In genomic region chr1:229342305-229342901, GRCh38 we compare ENCODE assay signal across 8 cellular contexts. TPM values are rescaled to one million over a fixed set of nuclear protein-coding genes. Genes with fewer than 3 reads are reported as not detected.
DNase-seq lines count a peak whose midpoint lies in the region; ATAC-seq and TF ChIP-seq lines count a peak whose summit lies in the region.

No MANE protein-coding gene starts in this region.

- H3K36me3 ChIP-seq in iPS-18a (ENCODE audit: control insufficient read depth, low read depth, low read length): peaks cover 2% of the 10 kb centered on the region
- H3K36me3 ChIP-seq in skeletal muscle satellite cell (ENCODE audit: insufficient read depth, low read length): no peaks in the 10 kb centered on the region

- DNase-seq in NCI-H524 (lab: John Stamatoyannopoulos, UW): peak; percentile 56 to 66
- DNase-seq in NCI-H524 treated with DMSO at 0.1 percent for 48 hours (lab: John Stamatoyannopoulos, UW): no peak
- peak; percentile 86 for DNase-seq in NCI-H1694 treated with DMSO at 0.1 percent for 48 hours (lab: John Stamatoyannopoulos, UW)
- peak; percentile 82 for DNase-seq in UCSD-AML1 (lab: John Stamatoyannopoulos, UW; ENCODE audit: unreplicated experiment)

- H3K27ac ChIP-seq in iPS-18a (ENCODE audit: low read length): no peak overlapping the region

- H3K4me3 ChIP-seq in iPS-18a (ENCODE audit: low read length) (peak overlapping the region; percentile 86), skeletal muscle satellite cell (ENCODE audit: low read length) (peak overlapping the region; percentile 97)

- peaks cover 9% of the 10 kb centered on the region for H3K27me3 Mint-ChIP-seq in brain

- peaks cover 27% of the 10 kb centered on the region for H3K27me3 ChIP-seq in iPS-18a (ENCODE audit: control insufficient read depth, insufficient read depth, low read length)
- H3K27me3 ChIP-seq in skeletal muscle satellite cell (ENCODE audit: control insufficient read depth, insufficient read depth, low read length): peaks cover 8% of the 10 kb centered on the region

- peaks cover 28% of the 10 kb centered on the region for H3K36me3 Mint-ChIP-seq in brain

- peak overlapping the region in 2 of 5 experiments; percentile 64 to 81 for H3K27ac Mint-ChIP-seq in brain

- no peaks in the 10 kb centered on the region for H3K9me3 ChIP-seq in iPS-18a (ENCODE audit: control insufficient read depth, low read depth, low read length)
- H3K9me3 ChIP-seq in skeletal muscle satellite cell (replicated peaks; ENCODE audit: low read length): no peaks in the 10 kb centered on the region

- peak; percentile 56 for ATAC-seq in HG02938 (IDR thresholded peaks at IDR 0.05; ENCODE audit: unreplicated experiment)

- H3K4me2 ChIP-seq in skeletal muscle satellite cell (ENCODE audit: low read length): peak overlapping the region; percentile 96

- no peak for TF ChIP-seq CTCF in brain (conservative IDR thresholded peaks at IDR 0.05)

- peak overlapping the region; percentile 76 to 89 (median 78) for H3K4me3 Mint-ChIP-seq in brain

- peaks cover 57% of the 10 kb centered on the region for H3K4me1 Mint-ChIP-seq in brain

- H3K9ac ChIP-seq in iPS-18a (ENCODE audit: low read length): peak overlapping the region; percentile 50
- peak overlapping the region; percentile 79 for H3K9ac ChIP-seq in skeletal muscle satellite cell (ENCODE audit: low read depth, low read length)

- H3K4me1 ChIP-seq in iPS-18a (ENCODE audit: control insufficient read depth, low read depth, low read length) (peaks cover 3% of the 10 kb centered on the region), skeletal muscle satellite cell (ENCODE audit: control insufficient read depth, insufficient read depth, low read length) (peaks cover 10% of the 10 kb centered on the region)

- H3K9me3 Mint-ChIP-seq in brain: peaks cover 0 to 25% (median 4%) of the 10 kb centered on the region in 5 experiments

RNA-seq across cellular contexts. Expression of gene CCSAP, which starts 0.4 kb away (rescaled TPM):
- polyA plus RNA-seq in brain (ENCODE audit: insufficient read depth, low read depth, low replicate concordance): 10.4 TPM
- 4.3 and 7.6 TPM in 2 replicates for total RNA-seq in skeletal muscle satellite cell (2012; rRNA removed)
